In genomic region chr1:212475151-212475550, GRCh38 we compare ENCODE assay signal across 18 cellular contexts.
DNase-seq lines count a peak whose midpoint lies in the region; ATAC-seq lines count a peak whose summit lies in the region.
"Had no signal": no experiment of that assay in that cellular context is flagged by ENCODE, and none has a peak within 500 bp of the region (broad histone marks: within the 10 kb centered on the region; RNA-seq: fewer than 3 reads in every experiment).

No MANE protein-coding gene starts in this region.

- DNase-seq in medulla oblongata (ENCODE audit: extremely low spot score) (peak; percentile 58), superior temporal gyrus (ENCODE audit: extremely low spot score) (peak; percentile 63), NCI-H2081 treated with DMSO at 0.1 percent for 48 hours (lab: John Stamatoyannopoulos, UW) (no peak), NCI-H748 treated with DMSO at 0.1 percent for 48 hours (lab: John Stamatoyannopoulos, UW) (no peak), SKM-1 treated with dmso at 0.1 percent for 144 hours (lab: John Stamatoyannopoulos, UW; ENCODE audit: unreplicated experiment) (no peak)
- DNase-seq: ACHN; Caco-2; CD4-positive, alpha-beta T cell; DMS153; DMS79; GDM1; HFFc6 had no signal

- peak overlapping the region; percentile 41 for H3K27ac ChIP-seq in cingulate gyrus (ENCODE audit: low read depth, low read length)
- H3K27ac ChIP-seq: C4-2B had no signal

- ATAC-seq in GM19328 (IDR thresholded peaks at IDR 0.05; ENCODE audit: unreplicated experiment), result no peak
- ATAC-seq: GM23338, HCT116, HepG2 had no signal

Comparison
In these comparisons a context has a peak if more than half of its experiments do, and no peak if none do; other contexts are left out.
1. DNase-seq: peak in medulla oblongata (single experiment) and superior temporal gyrus (single experiment); none in NCI-H2081 treated with DMSO at 0.1 percent for 48 hours (single experiment), NCI-H748 treated with DMSO at 0.1 percent for 48 hours (single experiment) and SKM-1 treated with dmso at 0.1 percent for 144 hours (single experiment).